ENCODE assay signal across 1 cellular context in the genomic region with DNA sequence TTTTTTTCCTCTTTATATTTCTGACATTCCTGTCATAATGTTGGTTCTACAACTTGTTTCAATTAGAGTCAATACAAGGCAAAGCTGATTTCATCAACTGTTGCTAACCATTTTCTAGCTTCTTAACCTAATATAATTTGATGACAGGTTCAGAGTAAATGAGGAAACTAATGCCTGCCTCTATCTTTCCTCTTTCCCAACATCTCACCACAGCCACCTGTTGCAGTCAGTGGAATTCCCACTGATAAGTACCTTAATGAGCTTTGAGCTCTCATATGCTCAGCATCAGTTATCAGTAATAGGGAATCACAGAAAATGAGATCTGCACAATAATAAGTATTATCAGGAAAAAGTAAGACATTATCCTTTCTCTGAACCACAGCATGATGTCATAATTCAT.
TF ChIP-seq lines count a peak whose summit lies in the region.

No MANE protein-coding gene starts in this region.

TF ChIP-seq in SK-N-SH, 30 proteins besides CTCF, POLR2A, EP300 and RAD21 (continued from another document):
- TF ChIP-seq, protein P1, sequence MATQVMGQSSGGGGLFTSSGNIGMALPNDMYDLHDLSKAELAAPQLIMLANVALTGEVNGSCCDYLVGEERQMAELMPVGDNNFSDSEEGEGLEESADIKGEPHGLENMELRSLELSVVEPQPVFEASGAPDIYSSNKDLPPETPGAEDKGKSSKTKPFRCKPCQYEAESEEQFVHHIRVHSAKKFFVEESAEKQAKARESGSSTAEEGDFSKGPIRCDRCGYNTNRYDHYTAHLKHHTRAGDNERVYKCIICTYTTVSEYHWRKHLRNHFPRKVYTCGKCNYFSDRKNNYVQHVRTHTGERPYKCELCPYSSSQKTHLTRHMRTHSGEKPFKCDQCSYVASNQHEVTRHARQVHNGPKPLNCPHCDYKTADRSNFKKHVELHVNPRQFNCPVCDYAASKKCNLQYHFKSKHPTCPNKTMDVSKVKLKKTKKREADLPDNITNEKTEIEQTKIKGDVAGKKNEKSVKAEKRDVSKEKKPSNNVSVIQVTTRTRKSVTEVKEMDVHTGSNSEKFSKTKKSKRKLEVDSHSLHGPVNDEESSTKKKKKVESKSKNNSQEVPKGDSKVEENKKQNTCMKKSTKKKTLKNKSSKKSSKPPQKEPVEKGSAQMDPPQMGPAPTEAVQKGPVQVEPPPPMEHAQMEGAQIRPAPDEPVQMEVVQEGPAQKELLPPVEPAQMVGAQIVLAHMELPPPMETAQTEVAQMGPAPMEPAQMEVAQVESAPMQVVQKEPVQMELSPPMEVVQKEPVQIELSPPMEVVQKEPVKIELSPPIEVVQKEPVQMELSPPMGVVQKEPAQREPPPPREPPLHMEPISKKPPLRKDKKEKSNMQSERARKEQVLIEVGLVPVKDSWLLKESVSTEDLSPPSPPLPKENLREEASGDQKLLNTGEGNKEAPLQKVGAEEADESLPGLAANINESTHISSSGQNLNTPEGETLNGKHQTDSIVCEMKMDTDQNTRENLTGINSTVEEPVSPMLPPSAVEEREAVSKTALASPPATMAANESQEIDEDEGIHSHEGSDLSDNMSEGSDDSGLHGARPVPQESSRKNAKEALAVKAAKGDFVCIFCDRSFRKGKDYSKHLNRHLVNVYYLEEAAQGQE (IDR thresholded peaks at IDR 0.05; ENCODE audit: low read depth, low read length) = no peak
- TF ChIP-seq NRF1 (IDR thresholded peaks at IDR 0.05; ENCODE audit: low read depth, low read length) (no peak), FOXM1 (IDR thresholded peaks at IDR 0.05; ENCODE audit: low read depth) (no peak), NFIC (IDR thresholded peaks at IDR 0.05; ENCODE audit: borderline replicate concordance) (no peak), SIN3A (IDR thresholded peaks at IDR 0.05; ENCODE audit: borderline replicate concordance, low read depth, low read length) (no peak), ELF1 (IDR thresholded peaks at IDR 0.05) (no peak), FOSL2 (IDR thresholded peaks at IDR 0.05; ENCODE audit: borderline replicate concordance, low read depth) (no peak)
- TF ChIP-seq, protein P2, sequence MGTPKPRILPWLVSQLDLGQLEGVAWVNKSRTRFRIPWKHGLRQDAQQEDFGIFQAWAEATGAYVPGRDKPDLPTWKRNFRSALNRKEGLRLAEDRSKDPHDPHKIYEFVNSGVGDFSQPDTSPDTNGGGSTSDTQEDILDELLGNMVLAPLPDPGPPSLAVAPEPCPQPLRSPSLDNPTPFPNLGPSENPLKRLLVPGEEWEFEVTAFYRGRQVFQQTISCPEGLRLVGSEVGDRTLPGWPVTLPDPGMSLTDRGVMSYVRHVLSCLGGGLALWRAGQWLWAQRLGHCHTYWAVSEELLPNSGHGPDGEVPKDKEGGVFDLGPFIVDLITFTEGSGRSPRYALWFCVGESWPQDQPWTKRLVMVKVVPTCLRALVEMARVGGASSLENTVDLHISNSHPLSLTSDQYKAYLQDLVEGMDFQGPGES (IDR thresholded peaks at IDR 0.05; ENCODE audit: low read depth, low read length) = no peak
TF ChIP-seq in SK-N-SH: peak in this region for 0.
